Comparison of ENCODE assay signal across 20 cellular contexts in the genomic region with DNA sequence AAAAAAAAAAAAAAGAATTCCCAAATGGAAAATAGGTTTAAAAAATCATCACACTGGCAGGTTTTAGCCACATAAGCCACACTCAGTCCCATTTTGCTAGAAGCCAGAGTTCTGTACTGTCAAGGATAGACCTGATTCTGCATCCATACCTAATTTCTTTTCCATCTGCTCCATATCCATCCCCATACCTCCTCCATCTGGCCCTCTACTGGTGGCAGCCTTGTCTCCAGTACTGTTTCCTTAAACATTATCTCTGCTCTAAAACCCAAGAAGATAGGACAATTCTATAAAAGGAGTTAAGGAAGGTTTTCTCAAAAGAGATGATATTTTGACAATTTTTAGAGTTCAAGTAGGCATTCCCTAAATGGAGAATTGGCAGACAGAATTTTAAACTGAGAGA. TPM values are rescaled to one million over a fixed set of nuclear protein-coding genes. Genes with fewer than 3 reads are reported as not detected.
DNase-seq lines count a peak whose midpoint lies in the region; ATAC-seq, FAIRE-seq and TF ChIP-seq lines count a peak whose summit lies in the region.
"Had no signal": no experiment of that assay in that cellular context is flagged by ENCODE, and none has a peak within 500 bp of the region (broad histone marks: within the 10 kb centered on the region; RNA-seq: fewer than 3 reads in every experiment).

No MANE protein-coding gene starts in this region.

- peak; percentile 4 for TF ChIP-seq CTCF in bronchial epithelial cell (IDR thresholded peaks at IDR 0.05; ENCODE audit: insufficient read depth, low read length, severe bottlenecking)
- TF ChIP-seq CTCF in neural crest cell (conservative IDR thresholded peaks at IDR 0.05) = peak; percentile 26

- H3K4me3 ChIP-seq in bronchial epithelial cell (ENCODE audit: low read depth, low read length) = no peak overlapping the region
- H3K4me3 ChIP-seq: PC-9 had no signal

- H3K27ac Mint-ChIP-seq in neural crest cell (ENCODE audit: unreplicated experiment) = no peak overlapping the region
- H3K27ac Mint-ChIP-seq in natural killer cell treated with Interleukin-12 subunit alpha and Interleukin-12 subunit beta and Interleukin-15 and Interleukin-18, amount 100 ng/mL, for 72 hours = no peak overlapping the region
- H3K27ac Mint-ChIP-seq: activated CD8-positive, alpha-beta T cell treated with anti-CD3 and anti-CD28 coated beads, Interleukin-2, amount 10 ng/mL, durations not matched to agents 7 days and 5 days; activated naive CD8-positive, alpha-beta T cell treated with anti-CD3 and anti-CD28 coated beads, Interleukin-2, amount 50 U/mL, for 24 hours; activated T-helper 17 cell treated with anti-CD3 and anti-CD28 coated beads, Interleukin-2, amount 50 U/mL, for 72 hours; immature natural killer cell; stimulated activated naive CD8-positive, alpha-beta T cell treated with anti-CD3 and anti-CD28 coated beads, Interleukin-15, amount 100 ng/mL, for 72 hours had no signal

- peak; percentile 30 for DNase-seq in NCI-H2171 treated with DMSO at 0.1 percent for 48 hours (lab: John Stamatoyannopoulos, UW)
- no peak for DNase-seq in NCI-H2171 (lab: John Stamatoyannopoulos, UW)
- DNase-seq in bronchial epithelial cell (ENCODE audit: low read depth) = peak; percentile 4
- DNase-seq in neural crest cell (ENCODE audit: low read depth, low spot score) = no peak
- DNase-seq in natural killer cell treated with Interleukin-12 subunit alpha and Interleukin-12 subunit beta and Interleukin-15 and Interleukin-18, amount 100 ng/mL, for 72 hours (ENCODE audit: low spot score) = no peak
- DNase-seq in SW 1271 (lab: John Stamatoyannopoulos, UW) = no peak
- DNase-seq: activated CD8-positive, alpha-beta T cell treated with anti-CD3 and anti-CD28 coated beads, Interleukin-2, amount 10 ng/mL, durations not matched to agents 7 days and 5 days; activated naive CD8-positive, alpha-beta T cell treated with anti-CD3 and anti-CD28 coated beads, Interleukin-2, amount 50 U/mL, for 24 hours; cerebellar nuclear complex; immature natural killer cell; MM.1S; NCI-H187; NCI-H526 treated with DMSO at 0.1 percent for 48 hours; PC-9; stimulated activated naive CD8-positive, alpha-beta T cell treated with anti-CD3 and anti-CD28 coated beads, Interleukin-15, amount 100 ng/mL, for 72 hours had no signal

- peaks cover 3% of the 10 kb centered on the region for H3K9me3 Mint-ChIP-seq in neural crest cell
- no peaks in the 10 kb centered on the region for H3K9me3 Mint-ChIP-seq in natural killer cell treated with Interleukin-12 subunit alpha and Interleukin-12 subunit beta and Interleukin-15 and Interleukin-18, amount 100 ng/mL, for 72 hours
- H3K9me3 Mint-ChIP-seq: activated naive CD8-positive, alpha-beta T cell treated with anti-CD3 and anti-CD28 coated beads, Interleukin-2, amount 50 U/mL, for 24 hours; activated T-helper 17 cell treated with anti-CD3 and anti-CD28 coated beads, Interleukin-2, amount 50 U/mL, for 72 hours; immature natural killer cell; stimulated activated naive CD8-positive, alpha-beta T cell treated with anti-CD3 and anti-CD28 coated beads, Interleukin-15, amount 100 ng/mL, for 72 hours had no signal

- no peak for FAIRE-seq in bronchial epithelial cell (lab: Jason Lieb, UNC)
- FAIRE-seq: A204.1, H1 had no signal

- peak; percentile 11; the same call in 1 of the 2 replicates for TF ChIP-seq RAD21 in Ishikawa (IDR thresholded peaks at IDR 0.05; ENCODE audit: low read depth)

- no peak for TF ChIP-seq EP300 in Ishikawa (IDR thresholded peaks at IDR 0.05; ENCODE audit: borderline replicate concordance)

- peaks cover 8% of the 10 kb centered on the region for H3K4me1 Mint-ChIP-seq in neural crest cell
- peaks cover 0 to 5% of the 10 kb centered on the region in 2 donors for H3K4me1 Mint-ChIP-seq in natural killer cell treated with Interleukin-12 subunit alpha and Interleukin-12 subunit beta and Interleukin-15 and Interleukin-18, amount 100 ng/mL, for 72 hours (ENCODE audit: low read depth in 2 of 2)
- H3K4me1 Mint-ChIP-seq: activated T-helper 17 cell treated with anti-CD3 and anti-CD28 coated beads, Interleukin-2, amount 50 U/mL, for 72 hours had no signal

- no peak for ATAC-seq in HG03571 (IDR thresholded peaks at IDR 0.05; ENCODE audit: unreplicated experiment)
- ATAC-seq in natural killer cell treated with Interleukin-12 subunit alpha and Interleukin-12 subunit beta and Interleukin-15 and Interleukin-18, amount 100 ng/mL, for 72 hours = no peak
- ATAC-seq: activated CD8-positive, alpha-beta T cell treated with anti-CD3 and anti-CD28 coated beads, Interleukin-2, amount 10 ng/mL, durations not matched to agents 7 days and 5 days; activated naive CD8-positive, alpha-beta T cell treated with anti-CD3 and anti-CD28 coated beads, Interleukin-2, amount 50 U/mL, for 24 hours; activated T-helper 17 cell treated with anti-CD3 and anti-CD28 coated beads, Interleukin-2, amount 50 U/mL, for 72 hours; stimulated activated naive CD8-positive, alpha-beta T cell treated with anti-CD3 and anti-CD28 coated beads, Interleukin-15, amount 100 ng/mL, for 72 hours had no signal

- no peaks in the 10 kb centered on the region for H3K36me3 Mint-ChIP-seq in neural crest cell (ENCODE audit: low read depth)
- H3K36me3 Mint-ChIP-seq in natural killer cell treated with Interleukin-12 subunit alpha and Interleukin-12 subunit beta and Interleukin-15 and Interleukin-18, amount 100 ng/mL, for 72 hours = no peaks in the 10 kb centered on the region
- H3K36me3 Mint-ChIP-seq: immature natural killer cell had no signal

- H3K27me3 Mint-ChIP-seq in neural crest cell (ENCODE audit: low read depth) = no peaks in the 10 kb centered on the region
- H3K27me3 Mint-ChIP-seq in natural killer cell treated with Interleukin-12 subunit alpha and Interleukin-12 subunit beta and Interleukin-15 and Interleukin-18, amount 100 ng/mL, for 72 hours = peaks cover 8 to 15% of the 10 kb centered on the region in 2 donors

- H3K27me3 ChIP-seq in bronchial epithelial cell (ENCODE audit: control insufficient read depth, insufficient read depth, low read length) = peaks cover 2% of the 10 kb centered on the region

- no peak overlapping the region for H3K4me3 Mint-ChIP-seq in neural crest cell
- no peak overlapping the region for H3K4me3 Mint-ChIP-seq in natural killer cell treated with Interleukin-12 subunit alpha and Interleukin-12 subunit beta and Interleukin-15 and Interleukin-18, amount 100 ng/mL, for 72 hours
- H3K4me3 Mint-ChIP-seq: activated CD8-positive, alpha-beta T cell treated with anti-CD3 and anti-CD28 coated beads, Interleukin-2, amount 10 ng/mL, durations not matched to agents 7 days and 5 days; activated naive CD8-positive, alpha-beta T cell treated with anti-CD3 and anti-CD28 coated beads, Interleukin-2, amount 50 U/mL, for 24 hours; activated T-helper 17 cell treated with anti-CD3 and anti-CD28 coated beads, Interleukin-2, amount 50 U/mL, for 72 hours; immature natural killer cell; stimulated activated naive CD8-positive, alpha-beta T cell treated with anti-CD3 and anti-CD28 coated beads, Interleukin-15, amount 100 ng/mL, for 72 hours had no signal

- no peaks in the 10 kb centered on the region for H3K36me3 ChIP-seq in bronchial epithelial cell (ENCODE audit: control insufficient read depth, insufficient read depth, low read length)

TF ChIP-seq in Ishikawa, 13 proteins besides CTCF, POLR2A, EP300 and RAD21 (continues in another document):
- TF ChIP-seq FOXM1 (IDR thresholded peaks at IDR 0.05; ENCODE audit: borderline replicate concordance, low read depth) (no peak), ZBTB7A (IDR thresholded peaks at IDR 0.05; ENCODE audit: low read depth) (no peak), TEAD4 (IDR thresholded peaks at IDR 0.05) (no peak), NFIC (IDR thresholded peaks at IDR 0.05) (no peak), EGR1 (IDR thresholded peaks at IDR 0.05) (no peak), TCF12 (IDR thresholded peaks at IDR 0.05; ENCODE audit: low read depth) (no peak), TAF1 (IDR thresholded peaks at IDR 0.05; ENCODE audit: low read depth) (no peak), CREB1 (IDR thresholded peaks at IDR 0.05; ENCODE audit: low read depth) (no peak), YY1 (IDR thresholded peaks at IDR 0.05; ENCODE audit: low read depth) (no peak), CEBPB (IDR thresholded peaks at IDR 0.05) (no peak)
- TF ChIP-seq, protein P1, sequence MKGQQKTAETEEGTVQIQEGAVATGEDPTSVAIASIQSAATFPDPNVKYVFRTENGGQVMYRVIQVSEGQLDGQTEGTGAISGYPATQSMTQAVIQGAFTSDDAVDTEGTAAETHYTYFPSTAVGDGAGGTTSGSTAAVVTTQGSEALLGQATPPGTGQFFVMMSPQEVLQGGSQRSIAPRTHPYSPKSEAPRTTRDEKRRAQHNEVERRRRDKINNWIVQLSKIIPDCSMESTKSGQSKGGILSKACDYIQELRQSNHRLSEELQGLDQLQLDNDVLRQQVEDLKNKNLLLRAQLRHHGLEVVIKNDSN (IDR thresholded peaks at IDR 0.05) = no peak
- TF ChIP-seq, protein P2, sequence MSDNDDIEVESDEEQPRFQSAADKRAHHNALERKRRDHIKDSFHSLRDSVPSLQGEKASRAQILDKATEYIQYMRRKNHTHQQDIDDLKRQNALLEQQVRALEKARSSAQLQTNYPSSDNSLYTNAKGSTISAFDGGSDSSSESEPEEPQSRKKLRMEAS (IDR thresholded peaks at IDR 0.05) = no peak

RNA-seq across cellular contexts. Expression of a gene that starts 26.0 kb away (rescaled TPM):
- 11.4 and 18.7 TPM in 2 replicates for total RNA-seq in bronchial epithelial cell
- total RNA-seq in neural crest cell = 20.2 and 20.8 TPM in 2 replicates
- total RNA-seq in natural killer cell treated with Interleukin-12 subunit alpha and Interleukin-12 subunit beta and Interleukin-15 and Interleukin-18, amount 100 ng/mL, for 72 hours = 10 to 100 TPM; 14.7 to 20.9 TPM

Comparison
In these comparisons a context has a peak if more than half of its experiments do, and no peak if none do; other contexts are left out.
1. DNase-seq: peak in NCI-H2171 treated with DMSO at 0.1 percent for 48 hours (single experiment) and bronchial epithelial cell (single experiment); none in NCI-H2171 (single experiment), neural crest cell (single experiment), natural killer cell treated with Interleukin-12 subunit alpha and Interleukin-12 subunit beta and Interleukin-15 and Interleukin-18, amount 100 ng/mL, for 72 hours (single experiment) and SW 1271 (0 of 2).